19 cellular contexts compared by ENCODE assay signal in genomic region chr10:116719712-116720111, GRCh38. TPM values are rescaled to one million over a fixed set of nuclear protein-coding genes. Genes with fewer than 3 reads are reported as not detected.
A peak's percentile ranks its signal among the peaks of the same experiment; 100 is the strongest.
DNase-seq lines count a peak whose midpoint lies in the region; ATAC-seq, FAIRE-seq and TF ChIP-seq lines count a peak whose summit lies in the region.
"Had no signal": no experiment of that assay in that cellular context is flagged by ENCODE, and none has a peak within 500 bp of the region (broad histone marks: within the 10 kb centered on the region; RNA-seq: fewer than 3 reads in every experiment).

No MANE protein-coding gene starts in this region.

- H3K36me3 ChIP-seq in astrocyte (ENCODE audit: insufficient read depth, low read length) (no peaks in the 10 kb centered on the region), smooth muscle cell (ENCODE audit: low read depth) (no peaks in the 10 kb centered on the region)
- H3K36me3 ChIP-seq: Peyer's patch had no signal

- H3K4me1 ChIP-seq in astrocyte (ENCODE audit: insufficient read depth, low read length) (peaks cover 15% of the 10 kb centered on the region), smooth muscle cell (ENCODE audit: low read depth) (peaks cover 22% of the 10 kb centered on the region)

- DNase-seq in EH (ENCODE audit: low read depth) = peak; percentile 27
- peak; percentile 47 for DNase-seq in astrocyte (ENCODE audit: low read depth)
- peak; percentile 51 for DNase-seq in left kidney (ENCODE audit: low read depth, low spot score)
- no peak for DNase-seq in smooth muscle cell (lab: John Stamatoyannopoulos, UW; ENCODE audit: unreplicated experiment)
- DNase-seq in iPS-NIHi11 (ENCODE audit: low spot score) = no peak
- DNase-seq: AML-193, DMS79, HCEC 1CT, NCI-H1105, NCI-H1694, NCI-H2081 treated with DMSO at 0.1 percent for 48 hours, Peyer's patch had no signal

- H3K4me3 ChIP-seq in astrocyte (ENCODE audit: insufficient read depth, low read depth, low read length) = no peak overlapping the region
- H3K4me3 ChIP-seq in smooth muscle cell = no peak overlapping the region
- H3K4me3 ChIP-seq: A549, GM23338, K562, Peyer's patch had no signal

- TF ChIP-seq CTCF in astrocyte (IDR thresholded peaks at IDR 0.05; ENCODE audit: insufficient read depth, low read depth, low read length) (no peak), smooth muscle cell (IDR thresholded peaks at IDR 0.05; ENCODE audit: borderline replicate concordance, insufficient read depth, poor library complexity, severe bottlenecking) (no peak)

- no peak overlapping the region for H3K4me2 ChIP-seq in astrocyte (ENCODE audit: low read length)
- H3K4me2 ChIP-seq in smooth muscle cell = peak overlapping the region; percentile 8
- H3K4me2 ChIP-seq: A549, GM23338 had no signal

- no peak overlapping the region for H3K9ac ChIP-seq in astrocyte (ENCODE audit: low read length)
- no peak overlapping the region for H3K9ac ChIP-seq in smooth muscle cell (ENCODE audit: low read depth)

- H3K27ac ChIP-seq in astrocyte (ENCODE audit: low read depth, low read length) (no peak overlapping the region), smooth muscle cell (ENCODE audit: low read depth) (no peak overlapping the region)
- H3K27ac ChIP-seq: A549, C4-2B, Peyer's patch had no signal

- H3K27me3 Mint-ChIP-seq in astrocyte (ENCODE audit: low read depth, unreplicated experiment) = peaks cover 12% of the 10 kb centered on the region

- H3K36me3 Mint-ChIP-seq in astrocyte (ENCODE audit: low read depth, unreplicated experiment) = peaks cover 2% of the 10 kb centered on the region

- H3K79me2 ChIP-seq in astrocyte (ENCODE audit: insufficient read depth, low read length) (no peaks in the 10 kb centered on the region), smooth muscle cell (ENCODE audit: low read depth) (no peaks in the 10 kb centered on the region)

- H2AFZ ChIP-seq in astrocyte (ENCODE audit: low read depth, low read length) = no peak overlapping the region
- no peak overlapping the region for H2AFZ ChIP-seq in smooth muscle cell (ENCODE audit: low read depth)
- H2AFZ ChIP-seq: GM23338 had no signal

- H3K4me1 Mint-ChIP-seq in astrocyte (ENCODE audit: low read depth, unreplicated experiment) = peaks cover 18% of the 10 kb centered on the region

- no peaks in the 10 kb centered on the region for H3K27me3 ChIP-seq in astrocyte (ENCODE audit: insufficient read depth, low read length)
- H3K27me3 ChIP-seq in smooth muscle cell (ENCODE audit: low read depth) = no peaks in the 10 kb centered on the region
- H3K27me3 ChIP-seq: Peyer's patch had no signal

- H3F3A ChIP-seq in smooth muscle cell (ENCODE audit: low read depth) = no peaks in the 10 kb centered on the region

- peaks cover 12% of the 10 kb centered on the region for H4K20me1 ChIP-seq in astrocyte (ENCODE audit: insufficient read depth, low read length)
- peaks cover 16% of the 10 kb centered on the region for H4K20me1 ChIP-seq in smooth muscle cell (ENCODE audit: low read depth)

- H3K9me3 Mint-ChIP-seq in astrocyte (ENCODE audit: unreplicated experiment) = no peaks in the 10 kb centered on the region
- H3K9me3 Mint-ChIP-seq: GM23338 had no signal

- FAIRE-seq in astrocyte (lab: Jason Lieb, UNC) = no peak
- FAIRE-seq: A549, K562 had no signal

- H3K9me3 ChIP-seq in astrocyte (ENCODE audit: insufficient read depth, low read depth, low read length) (no peaks in the 10 kb centered on the region), smooth muscle cell (replicated peaks; ENCODE audit: low read depth) (no peaks in the 10 kb centered on the region)
- H3K9me3 ChIP-seq: A549, Peyer's patch had no signal

- no peak overlapping the region for H3K4me3 Mint-ChIP-seq in astrocyte (ENCODE audit: unreplicated experiment)
- H3K4me3 Mint-ChIP-seq: GM23338 had no signal

- H3K27ac Mint-ChIP-seq in astrocyte (ENCODE audit: unreplicated experiment) = no peak overlapping the region
- H3K27ac Mint-ChIP-seq: GM23338 had no signal

- WGBS in smooth muscle cell (ENCODE audit: low lambda C conversion rate) = 50% methylated on average over 1 of the region's 1 CpG

- ATAC-seq in GM19463 (IDR thresholded peaks at IDR 0.05; ENCODE audit: unreplicated experiment) = no peak
- no peak for ATAC-seq in GM19467 (IDR thresholded peaks at IDR 0.05; ENCODE audit: unreplicated experiment)
- ATAC-seq: A549, K562, Right ventricle myocardium inferior had no signal

RNA-seq across cellular contexts. Expression of gene HSPA12A, which starts 22.7 kb away (rescaled TPM):
- total RNA-seq in astrocyte (7.9 and 11.1 TPM in 2 replicates), smooth muscle cell (3.9 and 6.4 TPM in 2 replicates)
- 4.3 and 5.3 TPM in 2 replicates for polyA plus RNA-seq in smooth muscle cell

Comparison
In these comparisons a context has a peak if more than half of its experiments do, and no peak if none do; other contexts are left out.
1. DNase-seq: peak in EH (single experiment), astrocyte (single experiment) and left kidney (single experiment); none in smooth muscle cell (single experiment) and iPS-NIHi11 (single experiment).